ENCODE assay signal across 18 cellular contexts in the genomic region with DNA sequence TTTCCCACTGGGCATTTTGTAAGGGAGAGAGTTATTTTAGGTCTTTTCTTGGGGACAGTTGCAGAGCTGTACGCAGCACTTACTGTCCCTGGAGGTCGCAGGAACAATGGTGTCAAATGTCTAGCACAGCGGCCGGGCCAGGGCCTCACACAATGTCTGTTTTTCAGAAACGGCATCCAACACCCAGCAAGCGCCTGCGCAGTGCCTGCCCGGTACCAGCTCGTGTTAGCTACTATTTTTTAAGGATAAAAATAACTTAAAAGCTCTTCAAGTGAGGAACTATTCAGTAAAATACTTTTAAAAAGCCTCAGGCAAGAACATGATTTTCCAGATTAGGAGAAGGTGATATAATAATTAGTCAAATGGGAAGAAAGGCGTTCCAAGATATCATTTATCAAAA.
DNase-seq lines count a peak whose midpoint lies in the region; ATAC-seq and TF ChIP-seq lines count a peak whose summit lies in the region.
"Had no signal": no experiment of that assay in that cellular context is flagged by ENCODE, and none has a peak within 500 bp of the region (broad histone marks: within the 10 kb centered on the region; RNA-seq: fewer than 3 reads in every experiment).

No MANE protein-coding gene starts in this region.

- H3K4me2 ChIP-seq in SU-DHL-6 (ENCODE audit: low read depth, low read length, poor library complexity, severe bottlenecking) = no peak overlapping the region

- no peaks in the 10 kb centered on the region for H3K9me2 ChIP-seq in SU-DHL-6 (replicated peaks; ENCODE audit: insufficient read depth, low read length)

- H3K4me3 ChIP-seq in SU-DHL-6 (ENCODE audit: insufficient read depth, low read length, poor library complexity, severe bottlenecking) = no peak overlapping the region
- H3K4me3 ChIP-seq: adrenal gland, SJSA1, spleen, thyroid gland had no signal

- H3K27me3 ChIP-seq in SU-DHL-6 (ENCODE audit: low read length) = no peaks in the 10 kb centered on the region
- H3K27me3 ChIP-seq: adrenal gland, SJSA1, spleen, thyroid gland had no signal

- H3K27ac ChIP-seq in SU-DHL-6 (ENCODE audit: low read depth, low read length) = peak overlapping the region; percentile 20; the same call in 1 of the 2 replicates
- H3K27ac ChIP-seq: adrenal gland, HL-60, SJSA1, spleen, thyroid gland had no signal

- ATAC-seq in sciatic nerve (peak; percentile 90), GM18498 (IDR thresholded peaks at IDR 0.05; ENCODE audit: unreplicated experiment) (no peak), GM18519 (IDR thresholded peaks at IDR 0.05; ENCODE audit: low FRiP score, unreplicated experiment) (no peak)

- peaks cover 39% of the 10 kb centered on the region for H3K79me2 ChIP-seq in SU-DHL-6 (ENCODE audit: insufficient read depth, low read length)

- DNase-seq in globus pallidus (ENCODE audit: low spot score) (peak; percentile 93), midbrain (lab: John Stamatoyannopoulos, UW) (peak; percentile 85), sciatic nerve (ENCODE audit: low spot score) (no peak), erythroblast (lab: John Stamatoyannopoulos, UW) (no peak), GOT3 (lab: John Stamatoyannopoulos, UW) (no peak)
- DNase-seq: activated B cell treated with CpG ODN at 0.5 μM for 24 hours, adrenal gland, MV-4-11, NCI-H1930, NCI-H524 treated with DMSO at 0.1 percent for 48 hours, OCI-M1, spleen, thyroid gland had no signal

- no peak overlapping the region for H3K9ac ChIP-seq in SU-DHL-6 (ENCODE audit: low read length)

- H3F3A ChIP-seq in SU-DHL-6 (ENCODE audit: insufficient read depth) = peaks cover 35% of the 10 kb centered on the region

- no peak for TF ChIP-seq CTCF in SU-DHL-6 (IDR thresholded peaks at IDR 0.05; ENCODE audit: insufficient read depth, low read length, poor library complexity, severe bottlenecking)

- intact Hi-C loops in sciatic nerve (cut with DNase I) = no loop called here

- H3K36me3 ChIP-seq in SU-DHL-6 (ENCODE audit: low read length) = peaks cover 11% of the 10 kb centered on the region
- H3K36me3 ChIP-seq: SJSA1 had no signal

- no peaks in the 10 kb centered on the region for H4K20me1 ChIP-seq in SU-DHL-6 (ENCODE audit: low read depth, low read length)

- H3K9me3 ChIP-seq in SU-DHL-6 (ENCODE audit: insufficient read depth, low read length) = no peaks in the 10 kb centered on the region
- H3K9me3 ChIP-seq: adrenal gland, SJSA1, thyroid gland had no signal

- no peak overlapping the region for H2AFZ ChIP-seq in SU-DHL-6 (ENCODE audit: low read depth, low read length, severe bottlenecking)

- TF ChIP-seq POLR2A in erythroblast (IDR thresholded peaks at IDR 0.05; ENCODE audit: low read length) = no peak

Comparison
In these comparisons a context has a peak if more than half of its experiments do, and no peak if none do; other contexts are left out.
1. DNase-seq: peak in globus pallidus (single experiment) and midbrain (single experiment); none in sciatic nerve (single experiment), erythroblast (0 of 2) and GOT3 (single experiment).